ENCODE assay signal across 1 cellular context in genomic region chr22:22720201-22720723, GRCh38.
TF ChIP-seq lines count a peak whose summit lies in the region.

No MANE protein-coding gene starts in this region.

TF ChIP-seq in GM23338, 12 proteins besides CTCF, POLR2A, EP300 and RAD21 (continued from another document):
- TF ChIP-seq REST (IDR thresholded peaks at IDR 0.05; ENCODE audit: unreplicated experiment) (no peak), EZH2 (IDR thresholded peaks at IDR 0.05; ENCODE audit: low read depth, unreplicated experiment) (no peak), POLR2AphosphoS5 (IDR thresholded peaks at IDR 0.05; ENCODE audit: low read depth) (no peak), JUNB (IDR thresholded peaks at IDR 0.05; ENCODE audit: unreplicated experiment) (no peak), ETS1 (IDR thresholded peaks at IDR 0.05) (no peak), STAT1 (IDR thresholded peaks at IDR 0.05; ENCODE audit: unreplicated experiment) (no peak)
